Comparison of ENCODE assay signal across 39 cellular contexts in the genomic region with DNA sequence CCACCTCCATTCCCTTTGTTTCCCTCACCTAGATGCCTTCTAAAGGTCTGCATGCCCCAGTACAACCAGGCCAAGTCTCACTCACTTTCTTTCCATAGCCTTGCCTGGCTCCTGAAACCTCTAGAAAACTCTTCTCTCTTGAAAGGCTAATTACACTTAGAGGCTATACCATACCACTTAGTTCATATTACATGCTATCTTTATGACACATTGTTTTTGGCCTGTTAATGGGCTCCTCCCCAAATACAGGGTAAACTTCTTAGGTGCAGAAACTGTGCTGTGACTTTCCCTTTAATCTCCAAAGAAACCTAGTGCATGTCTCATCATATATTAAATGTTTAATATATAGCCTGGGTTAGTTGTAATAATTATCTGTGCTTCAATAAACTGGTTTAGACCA. TPM values are rescaled to one million over a fixed set of nuclear protein-coding genes. Genes with fewer than 3 reads are reported as not detected.
"Had no signal": no experiment of that assay in that cellular context is flagged by ENCODE, and none has a peak within 500 bp of the region (broad histone marks: within the 10 kb centered on the region; RNA-seq: fewer than 3 reads in every experiment).

No MANE protein-coding gene starts in this region.

- DNase-seq: Karpas-422, Kasumi-1, KG1, MG63, MM.1S, MV-4-11, NCI-H1048, NCI-H1092, NCI-H1092 treated with DMSO at 0.1 percent for 48 hours, NCI-H1105, NCI-H1105 treated with DMSO at 0.1 percent for 48 hours, NCI-H1417, NCI-H1417 treated with DMSO at 0.1 percent for 48 hours, NCI-H1436, NCI-H1436 treated with DMSO at 0.1 percent for 48 hours, NCI-H146, NCI-H1694, NCI-H1694 treated with DMSO at 0.1 percent for 48 hours, NCI-H187, NCI-H187 treated with DMSO at 0.1 percent for 48 hours, NCI-H1930, NCI-H2029, NCI-H2029 treated with DMSO at 0.1 percent for 48 hours, NCI-H2081, NCI-H2081 treated with DMSO at 0.1 percent for 48 hours, NCI-H2107, NCI-H2171, NCI-H2171 treated with DMSO at 0.1 percent for 48 hours, NCI-H2227 treated with DMSO at 0.1 percent for 48 hours, NCI-H226, NCI-H345, NCI-H446, NCI-H446 treated with DMSO at 0.1 percent for 48 hours, NCI-H510A, NCI-H510A treated with DMSO at 0.1 percent for 48 hours had no signal

- H3K27ac ChIP-seq: KMS-11 had no signal

- H3K4me2 ChIP-seq: KMS-11 had no signal

- H3K9ac ChIP-seq: KMS-11 had no signal

- H3K27me3 ChIP-seq: MG63 had no signal

- H3K36me3 ChIP-seq: MG63 had no signal

- H3K4me3 ChIP-seq: MG63 had no signal

RNA-seq across cellular contexts. Expression of a gene that starts 56.6 kb away (rescaled TPM):
- total RNA-seq: M059J, MCF 10A, NCI-H460 had no signal
